Comparison of ENCODE assay signal across 8 cellular contexts in genomic region chr20:12966468-12967085, GRCh38. TPM values are rescaled to one million over a fixed set of nuclear protein-coding genes. Genes with fewer than 3 reads are reported as not detected.
DNase-seq lines count a peak whose midpoint lies in the region; ATAC-seq and TF ChIP-seq lines count a peak whose summit lies in the region.

No MANE protein-coding gene starts in this region.

- 0 to 71% (median 0%) methylated on average over 1 of the region's 1 CpG for WGBS in adrenal gland, 4 donors

- TF ChIP-seq CTCF in AG04450 (IDR thresholded peaks at IDR 0.05; ENCODE audit: low read depth, low read length) (peak; percentile 66), adrenal gland (IDR thresholded peaks at IDR 0.05) (peak in 4 of 6 experiments; percentile 17 to 31 (median 26))

- H3K36me3 ChIP-seq in adrenal gland (replicated peaks in 1 of 2), result no peaks in the 10 kb centered on the region

- intact Hi-C loops in adrenal gland (cut with DNase I), result loop anchor here in 1 of 2 donors (5.0 to 10.0 kb wide), 2 partner anchors 39 to 138 kb away; no protein-coding TSS in a partner anchor

- peak; percentile 57 for ATAC-seq in left lobe of liver

- H3K4me3 ChIP-seq in AG04450 (ENCODE audit: low read depth, low read length), result no peak overlapping the region
- H3K4me3 ChIP-seq in adrenal gland, result no peak overlapping the region

- TF ChIP-seq POLR2A in adrenal gland (IDR thresholded peaks at IDR 0.05), result no peak

- POLR2A ChIA-PET in AG04450 (lab: Yijun Ruan, JAX), result no interaction called here

- H3K27ac ChIP-seq in AG04450 (ENCODE audit: low read depth, low read length) (no peak overlapping the region), adrenal gland (no peak overlapping the region)

- H3K4me1 ChIP-seq in adrenal gland (replicated peaks in 1 of 2), result no peaks in the 10 kb centered on the region

- CTCF ChIA-PET in AG04450 (lab: Charles Lee), result interaction anchor here (0.6 to 13.6 kb wide), 29 partner anchors 8 to 805 kb away, joined by 3 to 589 read pairs (median 5); no protein-coding TSS in a partner anchor

- DNase-seq in AG04450 (ENCODE audit: low read depth, low spot score) (peak; percentile 18), HS-27A (ENCODE audit: low read depth) (peak; percentile 30), adrenal gland (no peak), left lobe of liver (ENCODE audit: low spot score) (no peak), activated T-cell treated with anti-CD3 and anti-CD28 coated beads for 4 hours (no peak), T-helper 1 cell (no peak), SKM-1 (lab: John Stamatoyannopoulos, UW; ENCODE audit: unreplicated experiment) (no peak)
- no peak for DNase-seq in activated CD4-positive, alpha-beta T cell treated with anti-CD3 and anti-CD28 coated beads for 48 hours

- H3K9me3 ChIP-seq in AG04450 (ENCODE audit: control insufficient read depth, insufficient read depth, low read length) (0 out of 2 replicates have a peak, but pooled peaks cover 4% of the 10 kb centered on the region), adrenal gland (replicated peaks in 1 of 3) (no peaks in the 10 kb centered on the region)

- H3K27me3 ChIP-seq in AG04450 (ENCODE audit: control insufficient read depth, insufficient read depth, low read length) (peaks cover 11% of the 10 kb centered on the region), adrenal gland (no peaks in the 10 kb centered on the region)

RNA-seq across cellular contexts. Expression of gene SPTLC3, which starts 42.2 kb away (rescaled TPM):
- polyA plus RNA-seq in AG04450 (2011; rRNA removed) (2.7 and 2.8 TPM in 2 replicates), adrenal gland (1 to 10 TPM; 1.4 to 9.1 (median 2.2) TPM)
- 1.5 and 2.1 TPM in 2 replicates for polyA minus RNA-seq in AG04450 (2011; rRNA and poly(A)+ RNA removed)
- total RNA-seq in adrenal gland (10 to 100 TPM in 3 of 8 donors, 1 to 10 TPM in 5; 3.0 to 15.7 (median 8.7) TPM), left lobe of liver (24.5 TPM)

Comparison
In these comparisons a context has a peak if more than half of its experiments do, and no peak if none do; other contexts are left out.
1. DNase-seq: peak in AG04450 (single experiment) and HS-27A (single experiment); none in adrenal gland (0 of 7), left lobe of liver (single experiment), activated T-cell treated with anti-CD3 and anti-CD28 coated beads for 4 hours (single experiment), activated CD4-positive, alpha-beta T cell treated with anti-CD3 and anti-CD28 coated beads for 48 hours (single experiment), T-helper 1 cell (0 of 5) and SKM-1 (single experiment).